In genomic region chr21:32329776-32330175, GRCh38 we compare ENCODE assay signal across 15 cellular contexts. TPM values are rescaled to one million over a fixed set of nuclear protein-coding genes. Genes with fewer than 3 reads are reported as not detected.
DNase-seq lines count a peak whose midpoint lies in the region; ATAC-seq, FAIRE-seq and TF ChIP-seq lines count a peak whose summit lies in the region.
"Had no signal": no experiment of that assay in that cellular context is flagged by ENCODE, and none has a peak within 500 bp of the region (broad histone marks: within the 10 kb centered on the region; RNA-seq: fewer than 3 reads in every experiment).

No MANE protein-coding gene starts in this region.

- peaks cover 47% of the 10 kb centered on the region for H3K4me1 ChIP-seq in HepG2 (ENCODE audit: insufficient read depth, low read length)

- POLR2A ChIA-PET in activated CD8-positive, alpha-beta T cell treated with anti-CD3 and anti-CD28 coated beads for 36 hours (lab: Charles Lee): no interaction called here
- POLR2A ChIA-PET in activated CD8-positive, alpha-beta T cell treated with anti-CD3 and anti-CD28 coated beads, Interleukin-2, amount 10 ng/mL, durations not matched to agents 7 days and 5 days (lab: Charles Lee): no interaction called here
- POLR2A ChIA-PET in HepG2 (lab: Yijun Ruan, JAX): no interaction called here

- no peaks in the 10 kb centered on the region for H3K4me1 Mint-ChIP-seq in activated CD8-positive, alpha-beta T cell treated with anti-CD3 and anti-CD28 coated beads for 36 hours (ENCODE audit: low read depth)
- no peaks in the 10 kb centered on the region for H3K4me1 Mint-ChIP-seq in activated CD8-positive, alpha-beta T cell treated with anti-CD3 and anti-CD28 coated beads, Interleukin-2, amount 10 ng/mL, durations not matched to agents 7 days and 5 days (ENCODE audit: low read depth)
- H3K4me1 Mint-ChIP-seq in immature natural killer cell: no peaks in the 10 kb centered on the region
- H3K4me1 Mint-ChIP-seq in effector memory CD8-positive, alpha-beta T cell (ENCODE audit: low read depth in 2 of 2): no peaks in the 10 kb centered on the region

- TF ChIP-seq EP300 in HepG2 (IDR thresholded peaks at IDR 0.05; ENCODE audit: low read depth in 2 of 2, low read length in 2 of 2) (no peak), HepG2 (CRISPR knock-in tag; IDR thresholded peaks at IDR 0.05; ENCODE audit: borderline replicate concordance) (no peak)

- H4K20me1 ChIP-seq in HepG2 (ENCODE audit: insufficient read depth, low read length): no peaks in the 10 kb centered on the region

- no peak for FAIRE-seq in HepG2 (lab: Jason Lieb, UNC)

- CTCF ChIA-PET in activated CD8-positive, alpha-beta T cell treated with anti-CD3 and anti-CD28 coated beads for 36 hours (lab: Charles Lee): no interaction called here
- CTCF ChIA-PET in activated CD8-positive, alpha-beta T cell treated with anti-CD3 and anti-CD28 coated beads, Interleukin-2, amount 10 ng/mL, durations not matched to agents 7 days and 5 days (lab: Charles Lee): no interaction called here
- CTCF ChIA-PET in HepG2 (lab: Yijun Ruan, JAX; ENCODE audit: low intra/inter-chr PET ratio, low total read pairs): no interaction called here

- in situ Hi-C loops in astrocyte of the spinal cord (cut with HindIII; ENCODE audit: low sequenced_read_pairs) (no loop called here), HepG2 (cut with HindIII; ENCODE audit: extremely low pct_ligation_motif_present, low pct_unique_long_range_greater_than_20kb) (no loop called here)

- no peak overlapping the region for H2AFZ ChIP-seq in HepG2 (ENCODE audit: low read length)

- no peaks in the 10 kb centered on the region for H3K27me3 ChIP-seq in HepG2 (ENCODE audit: control insufficient read depth in 1 of 2, insufficient read depth in 2 of 2, low read length in 2 of 2)

- no peak for TF ChIP-seq POLR2A in HepG2 (IDR thresholded peaks at IDR 0.05; ENCODE audit: insufficient read depth in 1 of 2, low read depth in 2 of 2, low read length in 2 of 2)

- no peak overlapping the region for H3K4me3 ChIP-seq in astrocyte of the spinal cord (ENCODE audit: low read depth, low read length)
- no peak overlapping the region for H3K4me3 ChIP-seq in HepG2 (replicated peaks in 1 of 3; ENCODE audit: insufficient read depth in 1 of 3, low read depth in 2 of 3, low read length in 3 of 3)
- H3K4me3 ChIP-seq: skin epidermis had no signal

- no peak for TF ChIP-seq RAD21 in HepG2 (CRISPR knock-in tag; IDR thresholded peaks at IDR 0.05)

- no peak overlapping the region for H3K4me2 ChIP-seq in HepG2 (ENCODE audit: low read depth, low read length)

- H3K79me2 ChIP-seq in HepG2 (ENCODE audit: insufficient read depth, low read length): no peaks in the 10 kb centered on the region

- peaks cover 86% of the 10 kb centered on the region for H3K36me3 Mint-ChIP-seq in activated CD8-positive, alpha-beta T cell treated with anti-CD3 and anti-CD28 coated beads for 36 hours (ENCODE audit: low read depth)
- H3K36me3 Mint-ChIP-seq in activated CD8-positive, alpha-beta T cell treated with anti-CD3 and anti-CD28 coated beads, Interleukin-2, amount 10 ng/mL, durations not matched to agents 7 days and 5 days (ENCODE audit: low read depth): peaks cover 64% of the 10 kb centered on the region
- peaks cover 40 to 67% (median 43%) of the 10 kb centered on the region in 3 donors for H3K36me3 Mint-ChIP-seq in immature natural killer cell
- peaks cover 60% of the 10 kb centered on the region for H3K36me3 Mint-ChIP-seq in effector memory CD8-positive, alpha-beta T cell (ENCODE audit: insufficient read depth)

- no peak for ATAC-seq in activated CD8-positive, alpha-beta T cell treated with anti-CD3 and anti-CD28 coated beads for 36 hours
- ATAC-seq in activated CD8-positive, alpha-beta T cell treated with anti-CD3 and anti-CD28 coated beads, Interleukin-2, amount 10 ng/mL, durations not matched to agents 7 days and 5 days: no peak
- no peak for ATAC-seq in HepG2
- no peak for ATAC-seq in effector memory CD8-positive, alpha-beta T cell (replicated peaks)
- ATAC-seq: HCT116; natural killer cell treated with Interleukin-12 subunit alpha and Interleukin-12 subunit beta and Interleukin-15 and Interleukin-18, amount 100 ng/mL, for 72 hours had no signal

- DNase-seq in activated CD8-positive, alpha-beta T cell treated with anti-CD3 and anti-CD28 coated beads for 36 hours: no peak
- DNase-seq in activated CD8-positive, alpha-beta T cell treated with anti-CD3 and anti-CD28 coated beads, Interleukin-2, amount 10 ng/mL, durations not matched to agents 7 days and 5 days: no peak
- peak; percentile 22 for DNase-seq in astrocyte of the spinal cord (ENCODE audit: low read depth, low spot score)
- DNase-seq in HepG2 (ENCODE audit: low spot score): peak; percentile 27
- no peak for DNase-seq in substantia nigra (lab: John Stamatoyannopoulos, UW)
- DNase-seq in immature natural killer cell: no peak
- no peak for DNase-seq in effector memory CD8-positive, alpha-beta T cell
- DNase-seq in DMS53 (lab: John Stamatoyannopoulos, UW): no peak
- DNase-seq: activated naive CD8-positive, alpha-beta T cell treated with anti-CD3 and anti-CD28 coated beads for 36 hours; NCI-H1105 had no signal

- H3K27me3 Mint-ChIP-seq in activated CD8-positive, alpha-beta T cell treated with anti-CD3 and anti-CD28 coated beads for 36 hours: no peaks in the 10 kb centered on the region
- H3K27me3 Mint-ChIP-seq in activated CD8-positive, alpha-beta T cell treated with anti-CD3 and anti-CD28 coated beads, Interleukin-2, amount 10 ng/mL, durations not matched to agents 7 days and 5 days (ENCODE audit: low read depth): no peaks in the 10 kb centered on the region
- H3K27me3 Mint-ChIP-seq in immature natural killer cell (ENCODE audit: low read depth in 3 of 3): peaks cover 4 to 13% (median 7%) of the 10 kb centered on the region in 3 donors
- no peaks in the 10 kb centered on the region for H3K27me3 Mint-ChIP-seq in effector memory CD8-positive, alpha-beta T cell
- H3K27me3 Mint-ChIP-seq: activated naive CD8-positive, alpha-beta T cell treated with anti-CD3 and anti-CD28 coated beads for 36 hours; IgD-negative memory B cell; natural killer cell treated with Interleukin-12 subunit alpha and Interleukin-12 subunit beta and Interleukin-15 and Interleukin-18, amount 100 ng/mL, for 72 hours had no signal

- peaks cover 18 to 44% of the 10 kb centered on the region in 2 experiments for H3K36me3 ChIP-seq in HepG2 (replicated peaks in 1 of 2; ENCODE audit: control insufficient read depth in 1 of 2, insufficient read depth in 2 of 2, low read length in 2 of 2)

- no peaks in the 10 kb centered on the region for H3K9me3 ChIP-seq in HepG2 (ENCODE audit: low read length)

- no peak overlapping the region for H3K9ac ChIP-seq in HepG2 (ENCODE audit: insufficient read depth, low read depth, low read length)

- no peaks in the 10 kb centered on the region for H3K9me3 Mint-ChIP-seq in activated CD8-positive, alpha-beta T cell treated with anti-CD3 and anti-CD28 coated beads for 36 hours
- H3K9me3 Mint-ChIP-seq in activated CD8-positive, alpha-beta T cell treated with anti-CD3 and anti-CD28 coated beads, Interleukin-2, amount 10 ng/mL, durations not matched to agents 7 days and 5 days (ENCODE audit: insufficient read depth): no peaks in the 10 kb centered on the region
- H3K9me3 Mint-ChIP-seq in immature natural killer cell: no peaks in the 10 kb centered on the region
- no peaks in the 10 kb centered on the region for H3K9me3 Mint-ChIP-seq in effector memory CD8-positive, alpha-beta T cell
- H3K9me3 Mint-ChIP-seq: activated naive CD8-positive, alpha-beta T cell treated with anti-CD3 and anti-CD28 coated beads for 36 hours; natural killer cell treated with Interleukin-12 subunit alpha and Interleukin-12 subunit beta and Interleukin-15 and Interleukin-18, amount 100 ng/mL, for 72 hours had no signal

- TF ChIP-seq CTCF in activated CD8-positive, alpha-beta T cell treated with anti-CD3 and anti-CD28 coated beads for 36 hours (IDR thresholded peaks at IDR 0.05): no peak
- no peak for TF ChIP-seq CTCF in astrocyte of the spinal cord (IDR thresholded peaks at IDR 0.05; ENCODE audit: low read depth, low read length)
- TF ChIP-seq CTCF in HepG2 (CRISPR knock-in tag; IDR thresholded peaks at IDR 0.05): no peak

- H3K27ac ChIP-seq in HepG2 (ENCODE audit: extremely low read length, insufficient read depth, low read length): peak overlapping the region; percentile 17
- H3K27ac ChIP-seq in substantia nigra (ENCODE audit: low read depth, low read length, poor library complexity, severe bottlenecking): peak overlapping the region; percentile 11
- H3K27ac ChIP-seq: 22Rv1 had no signal

- no TSS peak for BruUV-seq in HepG2 (replicated peaks; lab: Mats Ljungman, UMichigan)

- H3K4me3 Mint-ChIP-seq in activated CD8-positive, alpha-beta T cell treated with anti-CD3 and anti-CD28 coated beads for 36 hours: no peak overlapping the region
- no peak overlapping the region for H3K4me3 Mint-ChIP-seq in activated CD8-positive, alpha-beta T cell treated with anti-CD3 and anti-CD28 coated beads, Interleukin-2, amount 10 ng/mL, durations not matched to agents 7 days and 5 days
- no peak overlapping the region for H3K4me3 Mint-ChIP-seq in immature natural killer cell
- H3K4me3 Mint-ChIP-seq in effector memory CD8-positive, alpha-beta T cell: no peak overlapping the region
- H3K4me3 Mint-ChIP-seq: activated naive CD8-positive, alpha-beta T cell treated with anti-CD3 and anti-CD28 coated beads for 36 hours; IgD-negative memory B cell; natural killer cell treated with Interleukin-12 subunit alpha and Interleukin-12 subunit beta and Interleukin-15 and Interleukin-18, amount 100 ng/mL, for 72 hours had no signal

- peak overlapping the region; percentile 30 for H3K27ac Mint-ChIP-seq in activated CD8-positive, alpha-beta T cell treated with anti-CD3 and anti-CD28 coated beads for 36 hours
- no peak overlapping the region for H3K27ac Mint-ChIP-seq in activated CD8-positive, alpha-beta T cell treated with anti-CD3 and anti-CD28 coated beads, Interleukin-2, amount 10 ng/mL, durations not matched to agents 7 days and 5 days
- H3K27ac Mint-ChIP-seq in immature natural killer cell: no peak overlapping the region
- no peak overlapping the region for H3K27ac Mint-ChIP-seq in effector memory CD8-positive, alpha-beta T cell
- H3K27ac Mint-ChIP-seq: IgD-negative memory B cell; natural killer cell treated with Interleukin-12 subunit alpha and Interleukin-12 subunit beta and Interleukin-15 and Interleukin-18, amount 100 ng/mL, for 72 hours had no signal

- intact Hi-C loops in activated CD8-positive, alpha-beta T cell treated with anti-CD3 and anti-CD28 coated beads for 36 hours (cut with micrococcal nuclease): no loop called here
- intact Hi-C loops in HepG2 (cut with micrococcal nuclease; ENCODE audit: unreplicated experiment): loop anchor here (1.0 to 10.0 kb wide), 3 partner anchors 32 to 63 kb away; partner anchors contain the start of genes MIS18A and MRAP

- WGBS in HepG2 (ENCODE audit: low lambda C conversion rate): 100% methylated on average over 3 of the region's 3 CpGs

RNA-seq across cellular contexts. Expression of gene MRAP, which starts 31.1 kb away (rescaled TPM):
- total RNA-seq in activated CD8-positive, alpha-beta T cell treated with anti-CD3 and anti-CD28 coated beads for 36 hours: not detected
- total RNA-seq in activated CD8-positive, alpha-beta T cell treated with anti-CD3 and anti-CD28 coated beads, Interleukin-2, amount 10 ng/mL, durations not matched to agents 7 days and 5 days: not detected
- total RNA-seq in HepG2 (2016; rRNA removed; fragmentation: Illumina TruSeq; extraction: Trizol): 0.88 and 1.2 TPM in 2 replicates
- total RNA-seq in HepG2 (2016; cell fraction: cytosol; rRNA removed; fragmentation: Illumina TruSeq; extraction: Trizol; ENCODE audit: low read depth): 0.62 and 1.0 TPM in 2 replicates
- 1.5 and 1.9 TPM in 2 replicates for total RNA-seq in HepG2 (2016; cell fraction: insoluble cytoplasmic fraction; rRNA removed; fragmentation: Illumina TruSeq; extraction: Trizol)
- total RNA-seq in HepG2 (2016; cell fraction: membrane; rRNA removed; fragmentation: Illumina TruSeq; extraction: Trizol): 0.65 and 1.1 TPM in 2 replicates
- 0.85 and 1.5 TPM in 2 replicates for total RNA-seq in HepG2 (2016; cell fraction: nucleus; rRNA removed; fragmentation: Illumina TruSeq; extraction: Trizol)
- polyA plus RNA-seq in HepG2 (2011; rRNA removed) (0.46 and 0.57 TPM in 2 replicates), immature natural killer cell (not detected)
- polyA plus RNA-seq in HepG2 (2011; cell fraction: cytosol; rRNA removed): 0.27 and 0.59 TPM in 2 replicates
- 0.21 and 0.39 TPM in 2 replicates for polyA plus RNA-seq in HepG2 (2011; cell fraction: nucleus; rRNA removed)
- not detected in 2 replicates for polyA plus RNA-seq in HepG2 (2012)
- 0.73 and 1.00 TPM in 2 replicates for polyA plus RNA-seq in HepG2 (2016; cell fraction: cytosol; fragmentation: Illumina TruSeq; extraction: Trizol; ENCODE audit: low read depth)
- polyA plus RNA-seq in HepG2 (2016; cell fraction: insoluble cytoplasmic fraction; fragmentation: Illumina TruSeq; extraction: Trizol; ENCODE audit: low read depth): 1.3 and 1.7 TPM in 2 replicates
- 0.56 and 0.84 TPM in 2 replicates for polyA plus RNA-seq in HepG2 (2016; cell fraction: membrane; fragmentation: Illumina TruSeq; extraction: Trizol; ENCODE audit: low read depth)
- 1.9 and 2.4 TPM in 2 replicates for polyA plus RNA-seq in HepG2 (2016; cell fraction: nucleus; fragmentation: Illumina TruSeq; extraction: Trizol; ENCODE audit: insufficient read depth, low read depth)
- polyA minus RNA-seq in HepG2 (2011; rRNA and poly(A)+ RNA removed; ENCODE audit: low replicate concordance): 1.4 TPM in 1 of 2 replicates, not detected in the other
- not detected in 2 replicates for polyA minus RNA-seq in HepG2 (2011; cell fraction: cytosol; rRNA and poly(A)+ RNA removed)
- polyA minus RNA-seq in HepG2 (2011; cell fraction: nucleus; rRNA and poly(A)+ RNA removed): 0.90 TPM in 1 of 2 replicates, not detected in the other
- total RNA-seq: activated naive CD8-positive, alpha-beta T cell treated with anti-CD3 and anti-CD28 coated beads for 36 hours; natural killer cell treated with Interleukin-12 subunit alpha and Interleukin-12 subunit beta and Interleukin-15 and Interleukin-18, amount 100 ng/mL, for 72 hours had no signal
- polyA plus RNA-seq: IgD-negative memory B cell had no signal

RNA-seq across cellular contexts. Expression of gene MIS18A, which starts 50.9 kb away (rescaled TPM):
- 10 to 100 TPM; 34.6 to 35.1 TPM for total RNA-seq in activated CD8-positive, alpha-beta T cell treated with anti-CD3 and anti-CD28 coated beads for 36 hours
- total RNA-seq in activated CD8-positive, alpha-beta T cell treated with anti-CD3 and anti-CD28 coated beads, Interleukin-2, amount 10 ng/mL, durations not matched to agents 7 days and 5 days: 10 to 100 TPM; 27.5 to 29.4 TPM
- total RNA-seq in HepG2 (2016; rRNA removed; fragmentation: Illumina TruSeq; extraction: Trizol): 41.4 and 58.3 TPM in 2 replicates
- 7.4 and 7.8 TPM in 2 replicates for total RNA-seq in HepG2 (2016; cell fraction: cytosol; rRNA removed; fragmentation: Illumina TruSeq; extraction: Trizol; ENCODE audit: low read depth)
- 40.8 and 61.3 TPM in 2 replicates for total RNA-seq in HepG2 (2016; cell fraction: insoluble cytoplasmic fraction; rRNA removed; fragmentation: Illumina TruSeq; extraction: Trizol)
- total RNA-seq in HepG2 (2016; cell fraction: membrane; rRNA removed; fragmentation: Illumina TruSeq; extraction: Trizol): 19.3 and 20.0 TPM in 2 replicates
- 14.1 and 15.8 TPM in 2 replicates for total RNA-seq in HepG2 (2016; cell fraction: nucleus; rRNA removed; fragmentation: Illumina TruSeq; extraction: Trizol)
- polyA plus RNA-seq in HepG2 (2011; rRNA removed) (5.8 and 11.2 TPM in 2 replicates), immature natural killer cell (10 to 100 TPM in 1 of 3 donors, 1 to 10 TPM in 2; 6.3 to 10.3 (median 8.7) TPM)
- polyA plus RNA-seq in HepG2 (2011; cell fraction: cytosol; rRNA removed): 8.6 and 12.2 TPM in 2 replicates
- polyA plus RNA-seq in HepG2 (2011; cell fraction: nucleus; rRNA removed): 2.3 and 2.5 TPM in 2 replicates
- polyA plus RNA-seq in HepG2 (2012): 7.5 and 12.7 TPM in 2 replicates
- polyA plus RNA-seq in HepG2 (2016; cell fraction: cytosol; fragmentation: Illumina TruSeq; extraction: Trizol; ENCODE audit: low read depth): 7.4 and 7.6 TPM in 2 replicates
- polyA plus RNA-seq in HepG2 (2016; cell fraction: insoluble cytoplasmic fraction; fragmentation: Illumina TruSeq; extraction: Trizol; ENCODE audit: low read depth): 70.0 and 79.3 TPM in 2 replicates
- 16.0 and 16.2 TPM in 2 replicates for polyA plus RNA-seq in HepG2 (2016; cell fraction: membrane; fragmentation: Illumina TruSeq; extraction: Trizol; ENCODE audit: low read depth)
- polyA plus RNA-seq in HepG2 (2016; cell fraction: nucleus; fragmentation: Illumina TruSeq; extraction: Trizol; ENCODE audit: insufficient read depth, low read depth): 29.4 and 31.6 TPM in 2 replicates
- polyA minus RNA-seq in HepG2 (2011; rRNA and poly(A)+ RNA removed; ENCODE audit: low replicate concordance): 2.9 and 4.2 TPM in 2 replicates
- 3.0 and 4.8 TPM in 2 replicates for polyA minus RNA-seq in HepG2 (2011; cell fraction: cytosol; rRNA and poly(A)+ RNA removed)
- 2.1 and 4.4 TPM in 2 replicates for polyA minus RNA-seq in HepG2 (2011; cell fraction: nucleus; rRNA and poly(A)+ RNA removed)

Comparison
In these comparisons a context has a peak if more than half of its experiments do, and no peak if none do; other contexts are left out.
1. DNase-seq: peak in astrocyte of the spinal cord (single experiment) and HepG2 (single experiment); none in activated CD8-positive, alpha-beta T cell treated with anti-CD3 and anti-CD28 coated beads for 36 hours (single experiment), activated CD8-positive, alpha-beta T cell treated with anti-CD3 and anti-CD28 coated beads, Interleukin-2, amount 10 ng/mL, durations not matched to agents 7 days and 5 days (single experiment), substantia nigra (0 of 49), immature natural killer cell (0 of 3), effector memory CD8-positive, alpha-beta T cell (0 of 3) and DMS53 (single experiment).